Comparison of ENCODE assay signal across 1 cellular context in the genomic region with DNA sequence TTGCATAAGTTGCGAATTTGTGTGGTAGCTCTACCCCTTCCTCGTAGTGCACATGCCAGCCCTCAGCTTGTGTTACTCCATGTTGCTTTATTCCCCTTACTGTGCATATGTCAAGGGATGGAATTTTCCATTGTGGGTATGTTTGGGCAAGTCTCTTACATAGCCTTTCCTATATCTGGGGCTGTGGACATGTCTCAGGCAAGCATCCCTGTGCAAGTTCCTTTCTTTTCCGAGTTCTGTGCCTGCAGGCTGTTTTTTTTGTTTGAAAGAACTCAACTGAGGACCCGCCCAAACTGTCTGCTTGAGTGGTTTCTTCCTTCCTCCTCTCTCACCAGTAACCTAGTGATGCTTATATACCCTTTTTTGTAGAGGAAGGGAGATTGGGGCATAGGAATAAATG.
TF ChIP-seq lines count a peak whose summit lies in the region.

No MANE protein-coding gene starts in this region.

TF ChIP-seq in IMR-90, 13 proteins besides CTCF, POLR2A, EP300 and RAD21 (continued from another document):
- TF ChIP-seq, protein P1, sequence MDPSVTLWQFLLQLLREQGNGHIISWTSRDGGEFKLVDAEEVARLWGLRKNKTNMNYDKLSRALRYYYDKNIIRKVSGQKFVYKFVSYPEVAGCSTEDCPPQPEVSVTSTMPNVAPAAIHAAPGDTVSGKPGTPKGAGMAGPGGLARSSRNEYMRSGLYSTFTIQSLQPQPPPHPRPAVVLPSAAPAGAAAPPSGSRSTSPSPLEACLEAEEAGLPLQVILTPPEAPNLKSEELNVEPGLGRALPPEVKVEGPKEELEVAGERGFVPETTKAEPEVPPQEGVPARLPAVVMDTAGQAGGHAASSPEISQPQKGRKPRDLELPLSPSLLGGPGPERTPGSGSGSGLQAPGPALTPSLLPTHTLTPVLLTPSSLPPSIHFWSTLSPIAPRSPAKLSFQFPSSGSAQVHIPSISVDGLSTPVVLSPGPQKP (IDR thresholded peaks at IDR 0.05; ENCODE audit: borderline replicate concordance, low read depth, low read length) = no peak
- TF ChIP-seq CEBPB (IDR thresholded peaks at IDR 0.05; ENCODE audit: low read depth, low read length) = no peak
- TF ChIP-seq NFE2L2 (IDR thresholded peaks at IDR 0.05; ENCODE audit: low read depth, low read length) = no peak
- no peak for TF ChIP-seq RCOR1 (IDR thresholded peaks at IDR 0.05; ENCODE audit: insufficient replicate concordance, low read length)
- no peak for TF ChIP-seq CHD1 (IDR thresholded peaks at IDR 0.05; ENCODE audit: low read depth, low read length)
